ENCODE assay signal across 28 cellular contexts in genomic region chr21:42431196-42431595, GRCh38. TPM values are rescaled to one million over a fixed set of nuclear protein-coding genes. Genes with fewer than 3 reads are reported as not detected.
"Had no signal": no experiment of that assay in that cellular context is flagged by ENCODE, and none has a peak within 500 bp of the region (broad histone marks: within the 10 kb centered on the region; RNA-seq: fewer than 3 reads in every experiment).

No MANE protein-coding gene starts in this region.

- H3K27ac ChIP-seq: ascending aorta, coronary artery, heart left ventricle, lower lobe of right lung, spleen, thoracic aorta, WERI-Rb-1 had no signal

- FAIRE-seq: endometrium, islet of Langerhans had no signal

- H3K4me3 Mint-ChIP-seq: central memory CD8-positive, alpha-beta T cell; neural crest cell; type B pancreatic cell had no signal

- H3K36me3 Mint-ChIP-seq: type B pancreatic cell had no signal

- H3K9me3 Mint-ChIP-seq: central memory CD8-positive, alpha-beta T cell had no signal

- H3K4me1 ChIP-seq: ascending aorta, heart left ventricle, lower lobe of right lung had no signal

- ATAC-seq: heart left ventricle, left cardiac atrium had no signal

- H3K27me3 ChIP-seq: ascending aorta had no signal

- DNase-seq: activated CD4-positive, alpha-beta T cell treated with anti-CD3 and anti-CD28 coated beads for 1 hour; activated CD4-positive, alpha-beta T cell treated with anti-CD3 and anti-CD28 coated beads, Interleukin-2, amount 50 U/mL, for 4 hours; activated effector memory CD4-positive, alpha-beta T cell treated with Interleukin-2 at 50 U/mL for 16 hours; activated naive CD4-positive, alpha-beta T cell treated with anti-CD3 and anti-CD28 coated beads, Interleukin-2, amount 50 U/mL, for 16 hours; activated T-cell treated with anti-CD3 and anti-CD28 coated beads, Interleukin-2, amount 50 U/mL, for 48 hours; heart left ventricle; left cardiac atrium; lower lobe of right lung; mesendoderm; naive B cell; occipital lobe; retina; spleen; stimulated activated CD4-positive, alpha-beta T cell treated with anti-CD3 and anti-CD28 coated beads, Interleukin-4, amount 100 ng/mL, for 1 hour; stimulated activated naive CD4-positive, alpha-beta T cell treated with Interleukin-2 at 50 U/mL for 16 hours; T1000; WERI-Rb-1 had no signal

- H3K27ac Mint-ChIP-seq: type B pancreatic cell had no signal

- H3K4me3 ChIP-seq: ascending aorta, coronary artery, heart left ventricle, lower lobe of right lung, spleen, thoracic aorta had no signal

- H3K4me1 Mint-ChIP-seq: naive B cell, neural crest cell had no signal

- H3K36me3 ChIP-seq: ascending aorta, heart left ventricle, lower lobe of right lung, thoracic aorta, WERI-Rb-1 had no signal

RNA-seq across cellular contexts. Expression of gene UBASH3A, which starts 27.5 kb away (rescaled TPM):
- total RNA-seq: epithelial cell of proximal tubule, fibroblast of villous mesenchyme, neural crest cell, occipital lobe, SK-MEL-5 had no signal

RNA-seq across cellular contexts. Expression of gene TMPRSS3, which starts 35.3 kb away (rescaled TPM):
- total RNA-seq: ascending aorta, fibroblast of villous mesenchyme, neural crest cell, occipital lobe, thoracic aorta had no signal
- polyA plus RNA-seq: heart left ventricle had no signal
